ENCODE assay signal across 8 cellular contexts in genomic region chrX:40735318-40736169, GRCh38. TPM values are rescaled to one million over a fixed set of nuclear protein-coding genes. Genes with fewer than 3 reads are reported as not detected.
DNase-seq lines count a peak whose midpoint lies in the region; TF ChIP-seq lines count a peak whose summit lies in the region.

Gene MED14, minus strand, starts transcription at chrX:40735542. Its CDS starts 130 bp downstream, at chrX:40735412.

- H3K4me2 ChIP-seq in MM.1S (ENCODE audit: low read depth, low read length) (peak within 1 kb of the TSS; percentile 79), neural progenitor cell (peak within 1 kb of the TSS; percentile 76)

- peak within 1 kb of the TSS; percentile 75 for H2AFZ ChIP-seq in MM.1S (ENCODE audit: low read length)
- peak within 1 kb of the TSS; percentile 43 for H2AFZ ChIP-seq in neural progenitor cell (replicated peaks)

- H3K36me3 Mint-ChIP-seq in neural progenitor cell = peaks cover 3% of the 10 kb centered on the region

- H3K4me1 ChIP-seq in MM.1S (ENCODE audit: low read length) = peaks cover 5% of the 10 kb centered on the region; the same call in 1 of the 2 replicates
- peaks cover 8% of the 10 kb centered on the region for H3K4me1 ChIP-seq in neural progenitor cell

- H3K36me3 ChIP-seq in MM.1S (replicated peaks; ENCODE audit: insufficient read depth, low read length) (no peaks in the 10 kb centered on the region), neural progenitor cell (no peaks in the 10 kb centered on the region)

- peak; percentile 41 for TF ChIP-seq CTCF in MM.1S (IDR thresholded peaks at IDR 0.05; ENCODE audit: low read length)
- peak; percentile 60 for TF ChIP-seq CTCF in fibroblast of villous mesenchyme (IDR thresholded peaks at IDR 0.05; ENCODE audit: insufficient read depth, low read depth, low read length)
- peak; percentile 48 for TF ChIP-seq CTCF in neural progenitor cell (IDR thresholded peaks at IDR 0.05)

- peaks cover 4% of the 10 kb centered on the region for H3K9me3 Mint-ChIP-seq in neural progenitor cell

- H3K4me3 ChIP-seq in MM.1S (ENCODE audit: low read length) (peak within 1 kb of the TSS; percentile 80), fibroblast of villous mesenchyme (ENCODE audit: low read depth, low read length) (peak within 1 kb of the TSS; percentile 69), neural progenitor cell (peak within 1 kb of the TSS; percentile 67)

- H3K27me3 ChIP-seq in MM.1S (replicated peaks; ENCODE audit: insufficient read depth, low read length) (no peaks in the 10 kb centered on the region), neural progenitor cell (no peaks in the 10 kb centered on the region)

- H3K27ac ChIP-seq in MM.1S (ENCODE audit: low read length) = peak within 1 kb of the TSS; percentile 90
- peak within 1 kb of the TSS; percentile 94 for H3K27ac ChIP-seq in neural progenitor cell

- DNase-seq in GF-D8 (lab: John Stamatoyannopoulos, UW) (peak; percentile 75), HCEC 1CT (peak; percentile 79), MM.1S (peak; percentile 89), SIG-M5 (lab: John Stamatoyannopoulos, UW) (peak; percentile 55), activated gamma-delta T cell treated with Interleukin-2 at 50 U/mL for 16 hours (peak; percentile 93), fibroblast of villous mesenchyme (ENCODE audit: low read depth) (peak; percentile 88), neural progenitor cell (ENCODE audit: low spot score) (peak; percentile 92), stromal cell of bone marrow (ENCODE audit: low read depth) (peak; percentile 62)

- no peaks in the 10 kb centered on the region for H4K20me1 ChIP-seq in MM.1S (ENCODE audit: insufficient read depth, low read length)
- peaks cover 24% of the 10 kb centered on the region for H4K20me1 ChIP-seq in neural progenitor cell (ENCODE audit: low read depth)

- H3K9me3 ChIP-seq in MM.1S (replicated peaks; ENCODE audit: insufficient read depth, low read length) (no peaks in the 10 kb centered on the region), neural progenitor cell (ENCODE audit: low read depth) (no peaks in the 10 kb centered on the region)

- H3K9ac ChIP-seq in MM.1S (ENCODE audit: low read length) (peak within 1 kb of the TSS; percentile 85), neural progenitor cell (peak within 1 kb of the TSS; percentile 59)

- peak within 1 kb of the TSS; percentile 96 for H3K27ac Mint-ChIP-seq in neural progenitor cell

- H3K9me2 ChIP-seq in MM.1S (replicated peaks; ENCODE audit: insufficient read depth, low read length) = no peaks in the 10 kb centered on the region

- peaks cover 44% of the 10 kb centered on the region for H3K79me2 ChIP-seq in MM.1S (ENCODE audit: low read length)
- H3K79me2 ChIP-seq in neural progenitor cell (ENCODE audit: low read depth) = peaks cover 44% of the 10 kb centered on the region

- peaks cover 2% of the 10 kb centered on the region for H3K27me3 Mint-ChIP-seq in neural progenitor cell (ENCODE audit: insufficient read depth, low read depth)

- H3F3A ChIP-seq in MM.1S (ENCODE audit: insufficient read depth, low read length) (peaks cover 12% of the 10 kb centered on the region; the same call in 1 of the 2 replicates), neural progenitor cell (ENCODE audit: low read depth) (peaks cover 12% of the 10 kb centered on the region)

- peak within 1 kb of the TSS; percentile 93 for H3K4me3 Mint-ChIP-seq in neural progenitor cell

- peaks cover 10% of the 10 kb centered on the region for H3K4me1 Mint-ChIP-seq in neural progenitor cell

RNA-seq across cellular contexts. Expression of gene MED14, which starts in this region (rescaled TPM):
- total RNA-seq in fibroblast of villous mesenchyme = 24.2 and 29.4 TPM in 2 replicates
- total RNA-seq in neural progenitor cell (ENCODE audit: low replicate concordance) = 43.0 and 56.4 TPM in 2 replicates

Comparison
In these comparisons a context has a peak if more than half of its experiments do, and no peak if none do; other contexts are left out.
1. Peak in every context shown above with its lines: DNase-seq, H3K4me3 ChIP-seq and H3K27ac ChIP-seq.